ENCODE assay signal across 12 cellular contexts in genomic region chr2:61288070-61288841, GRCh38.
DNase-seq lines count a peak whose midpoint lies in the region; ATAC-seq and TF ChIP-seq lines count a peak whose summit lies in the region.
"Had no signal": no experiment of that assay in that cellular context is flagged by ENCODE, and none has a peak within 500 bp of the region (broad histone marks: within the 10 kb centered on the region; RNA-seq: fewer than 3 reads in every experiment).

No MANE protein-coding gene starts in this region.

- TF ChIP-seq CTCF in choroid plexus epithelial cell (conservative IDR thresholded peaks at IDR 0.05; ENCODE audit: low read depth, low read length) = no peak
- TF ChIP-seq CTCF in neural crest cell (conservative IDR thresholded peaks at IDR 0.05) = no peak

- H3K4me3 Mint-ChIP-seq in neural crest cell = no peak overlapping the region
- H3K4me3 Mint-ChIP-seq: nephron had no signal

- no peak overlapping the region for H3K4me3 ChIP-seq in choroid plexus epithelial cell (ENCODE audit: low read depth, low read length)
- H3K4me3 ChIP-seq: thoracic aorta had no signal

- H3K27ac Mint-ChIP-seq in neural crest cell (ENCODE audit: unreplicated experiment) = peak overlapping the region; percentile 51
- H3K27ac Mint-ChIP-seq: nephron had no signal

- H3K9me3 Mint-ChIP-seq in neural crest cell = no peaks in the 10 kb centered on the region
- H3K9me3 Mint-ChIP-seq: nephron had no signal

- ATAC-seq in activated CD4-positive, CD25-positive, alpha-beta regulatory T cell treated with anti-CD3 and anti-CD28 coated beads, Interleukin-2, amount 50 U/mL, for 24 hours = no peak
- ATAC-seq in HG03439 (IDR thresholded peaks at IDR 0.05; ENCODE audit: unreplicated experiment) = no peak

- H3K36me3 Mint-ChIP-seq in neural crest cell (ENCODE audit: low read depth) = peaks cover 7% of the 10 kb centered on the region

- DNase-seq in NCI-H82 (lab: John Stamatoyannopoulos, UW) (peak; percentile 32), NCI-H82 treated with DMSO at 0.1 percent for 48 hours (lab: John Stamatoyannopoulos, UW; ENCODE audit: unreplicated experiment) (no peak), MV-4-11 (lab: John Stamatoyannopoulos, UW) (peak; percentile 78), choroid plexus epithelial cell (ENCODE audit: low read depth) (peak; percentile 19), neural crest cell (ENCODE audit: low read depth, low spot score) (no peak)
- DNase-seq in stimulated activated CD4-positive, alpha-beta T cell treated with anti-CD3 and anti-CD28 coated beads, Interleukin-15, amount 100 ng/mL, for 24 hours = no peak
- DNase-seq: head of caudate nucleus, NCI-H2171 had no signal

- no peaks in the 10 kb centered on the region for H3K4me1 Mint-ChIP-seq in neural crest cell
- H3K4me1 Mint-ChIP-seq: nephron had no signal

- H3K27me3 Mint-ChIP-seq in neural crest cell (ENCODE audit: low read depth) = no peaks in the 10 kb centered on the region

Comparison
In these comparisons a context has a peak if more than half of its experiments do, and no peak if none do; other contexts are left out.
1. DNase-seq: peak in NCI-H82 (single experiment), MV-4-11 (single experiment) and choroid plexus epithelial cell (single experiment); none in NCI-H82 treated with DMSO at 0.1 percent for 48 hours (single experiment), neural crest cell (single experiment) and stimulated activated CD4-positive, alpha-beta T cell treated with anti-CD3 and anti-CD28 coated beads, Interleukin-15, amount 100 ng/mL, for 24 hours (single experiment).